10 cellular contexts compared by ENCODE assay signal in the genomic region with DNA sequence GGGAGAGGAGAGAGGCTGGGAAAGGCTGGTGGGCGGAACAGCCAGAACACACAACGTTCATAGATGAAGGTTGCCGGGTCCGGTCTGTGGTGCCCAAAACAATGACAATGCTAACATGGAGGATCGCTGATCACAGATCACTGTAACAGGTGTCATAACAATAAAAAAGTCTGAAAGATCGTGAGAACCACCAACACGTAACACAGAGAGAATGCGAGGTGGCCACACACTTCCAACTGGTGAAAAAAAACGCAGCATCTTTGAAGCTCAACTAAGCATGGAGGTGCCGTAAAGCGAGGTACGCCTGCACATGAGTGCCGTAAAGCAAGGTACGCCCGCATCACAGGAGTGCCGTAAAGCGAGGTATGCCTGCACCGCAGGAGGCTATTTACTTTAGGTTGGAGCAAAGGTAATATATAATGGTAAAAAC. TPM values are rescaled to one million over a fixed set of nuclear protein-coding genes. Genes with fewer than 3 reads are reported as not detected.
A peak's percentile ranks its signal among the peaks of the same experiment; 100 is the strongest.
DNase-seq lines count a peak whose midpoint lies in the region; ATAC-seq, FAIRE-seq and TF ChIP-seq lines count a peak whose summit lies in the region.
"Had no signal": no experiment of that assay in that cellular context is flagged by ENCODE, and none has a peak within 500 bp of the region (broad histone marks: within the 10 kb centered on the region; RNA-seq: fewer than 3 reads in every experiment).

No MANE protein-coding gene starts in this region.

- H3K36me3 ChIP-seq in cardiac muscle cell: no peaks in the 10 kb centered on the region
- no peaks in the 10 kb centered on the region for H3K36me3 ChIP-seq in fibroblast of lung (ENCODE audit: control insufficient read depth, insufficient read depth, low read length)
- H3K36me3 ChIP-seq in SJCRH30: no peaks in the 10 kb centered on the region

- intact Hi-C loops in left cardiac atrium (cut with DNase I): no loop called here

- no peak for ATAC-seq in left cardiac atrium
- ATAC-seq in GM21825 (IDR thresholded peaks at IDR 0.05; ENCODE audit: unreplicated experiment): no peak

- H3K9me3 ChIP-seq in cardiac muscle cell (ENCODE audit: low read depth): no peaks in the 10 kb centered on the region
- no peaks in the 10 kb centered on the region for H3K9me3 ChIP-seq in fibroblast of lung (ENCODE audit: control insufficient read depth, insufficient read depth, low read depth, low read length)
- no peaks in the 10 kb centered on the region for H3K9me3 ChIP-seq in SJCRH30 (replicated peaks)

- no peaks in the 10 kb centered on the region for H4K20me1 ChIP-seq in fibroblast of lung (ENCODE audit: control insufficient read depth, extremely low read depth, insufficient read depth, low read length)

- no peak overlapping the region for H3K9ac ChIP-seq in fibroblast of lung (ENCODE audit: insufficient read depth, low read length)

- H3K79me2 ChIP-seq in fibroblast of lung (ENCODE audit: control insufficient read depth, insufficient read depth, low read length): no peaks in the 10 kb centered on the region

- no peak for FAIRE-seq in urothelium cell line (lab: Jason Lieb, UNC)
- FAIRE-seq: islet of Langerhans had no signal

- no peaks in the 10 kb centered on the region for H3K27me3 ChIP-seq in cardiac muscle cell
- no peaks in the 10 kb centered on the region for H3K27me3 ChIP-seq in fibroblast of lung (ENCODE audit: control insufficient read depth, insufficient read depth, low read length)
- H3K27me3 ChIP-seq in SJCRH30: no peaks in the 10 kb centered on the region

- no peak overlapping the region for H3K4me3 ChIP-seq in cardiac muscle cell
- H3K4me3 ChIP-seq in fibroblast of lung (replicated peaks in 1 of 4; ENCODE audit: control extremely low read depth in 1 of 4, insufficient read depth in 1 of 4, low read depth in 3 of 4, low read length in 4 of 4): no peak overlapping the region
- no peak overlapping the region for H3K4me3 ChIP-seq in SJCRH30

- TF ChIP-seq CTCF in cardiac muscle cell (IDR thresholded peaks at IDR 0.05; ENCODE audit: low read depth, low read length) (no peak), fibroblast of lung (conservative IDR thresholded peaks at IDR 0.05 in 1 of 2, IDR thresholded peaks at IDR 0.05 in 1 of 2; ENCODE audit: low read depth in 1 of 2, low read length in 2 of 2) (no peak)

- DNase-seq in cardiac muscle cell (ENCODE audit: low read depth in 1 of 2, low spot score in 1 of 2): peak in 1 of 2 donors; percentile 29
- no peak for DNase-seq in left cardiac atrium
- DNase-seq in NCI-H82 treated with DMSO at 0.1 percent for 48 hours (lab: John Stamatoyannopoulos, UW; ENCODE audit: unreplicated experiment): peak; percentile 69
- DNase-seq in fibroblast of lung (ENCODE audit: low read depth in 2 of 2): peak; percentile 31 to 35
- peak; percentile 60 for DNase-seq in urothelium cell line (ENCODE audit: low spot score)
- DNase-seq in SJCRH30: no peak
- DNase-seq in H4 (ENCODE audit: low spot score): no peak
- DNase-seq: activated naive CD4-positive, alpha-beta T cell treated with anti-CD3 and anti-CD28 coated beads, Interleukin-2, amount 10 ng/mL, durations not matched to agents 7 days and 5 days had no signal

- peak overlapping the region; percentile 93 for H3K27ac ChIP-seq in cardiac muscle cell
- H3K27ac ChIP-seq in fibroblast of lung (ENCODE audit: insufficient read depth, low read length): no peak overlapping the region
- H3K27ac ChIP-seq in SJCRH30: no peak overlapping the region

- peaks cover 30% of the 10 kb centered on the region for H3K4me1 ChIP-seq in cardiac muscle cell (ENCODE audit: low read depth)
- H3K4me1 ChIP-seq in fibroblast of lung (ENCODE audit: control insufficient read depth, extremely low read depth, insufficient read depth, low read length): no peaks in the 10 kb centered on the region
- no peaks in the 10 kb centered on the region for H3K4me1 ChIP-seq in SJCRH30

- H2AFZ ChIP-seq in fibroblast of lung (ENCODE audit: low read length): no peak overlapping the region

- no peak overlapping the region for H3K4me2 ChIP-seq in fibroblast of lung (ENCODE audit: extremely low read depth, insufficient read depth, low read length)

RNA-seq across cellular contexts. Expression of a gene that starts 42.3 kb away (rescaled TPM):
- 55.4 and 67.5 TPM in 2 replicates for total RNA-seq in cardiac muscle cell
- 23.5 and 36.1 TPM in 2 replicates for polyA plus RNA-seq in cardiac muscle cell
- 100 to 1,000 TPM; 118 to 132 TPM for total RNA-seq in left cardiac atrium
- total RNA-seq in fibroblast of lung: 84.7 and 91.9 TPM in 2 replicates
- 43.7 and 51.5 TPM in 2 replicates for polyA plus RNA-seq in fibroblast of lung
- 46.2 and 48.9 TPM in 2 replicates for polyA plus RNA-seq in fibroblast of lung (2012)
- 184 and 229 TPM in 2 replicates for polyA minus RNA-seq in fibroblast of lung (ENCODE audit: low replicate concordance)
- total RNA-seq in SJCRH30 (2014; rRNA removed; shearing (Covaris generic)): 5.6 and 7.0 TPM in 2 replicates
- 33.3 and 40.0 TPM in 2 replicates for total RNA-seq in H4 (2014; rRNA removed; shearing (Covaris generic))

Comparison
In these comparisons a context has a peak if more than half of its experiments do, and no peak if none do; other contexts are left out.
1. DNase-seq: peak in NCI-H82 treated with DMSO at 0.1 percent for 48 hours (single experiment), fibroblast of lung (2 of 2) and urothelium cell line (single experiment); none in left cardiac atrium (single experiment), SJCRH30 (0 of 2) and H4 (single experiment).